9 cellular contexts compared by ENCODE assay signal in genomic region chr14:34833545-34834523, GRCh38. TPM values are rescaled to one million over a fixed set of nuclear protein-coding genes. Genes with fewer than 3 reads are reported as not detected.
DNase-seq lines count a peak whose midpoint lies in the region; ATAC-seq, FAIRE-seq and TF ChIP-seq lines count a peak whose summit lies in the region.
"Had no signal": no experiment of that assay in that cellular context is flagged by ENCODE, and none has a peak within 500 bp of the region (broad histone marks: within the 10 kb centered on the region; RNA-seq: fewer than 3 reads in every experiment).

No MANE protein-coding gene starts in this region.

- no peaks in the 10 kb centered on the region for H3K9me3 Mint-ChIP-seq in type B pancreatic cell

- H3K4me1 ChIP-seq in left lung, result peaks cover 6 to 74% of the 10 kb centered on the region in 2 donors
- H3K4me1 ChIP-seq in heart left ventricle, result peaks cover 0 to 43% (median 0%) of the 10 kb centered on the region in 12 donors

- peaks cover 0 to under 1% of the 10 kb centered on the region in 2 donors for H3K36me3 ChIP-seq in left lung
- H3K36me3 ChIP-seq in heart left ventricle, result peaks cover 0 to 7% (median 0%) of the 10 kb centered on the region in 9 donors

- H3K27me3 ChIP-seq in left lung, result no peaks in the 10 kb centered on the region
- no peaks in the 10 kb centered on the region for H3K27me3 ChIP-seq in heart left ventricle

- H3K27ac ChIP-seq in left lung (peak overlapping the region; percentile 67 to 84), heart left ventricle (peak overlapping the region in 1 of 12 donors; percentile 63)

- FAIRE-seq in urothelium cell line (lab: Jason Lieb, UNC), result no peak

- no peak for TF ChIP-seq POLR2A in heart left ventricle (IDR thresholded peaks at IDR 0.05)

- H3K4me1 Mint-ChIP-seq in T-helper 17 cell, result peaks cover 44% of the 10 kb centered on the region
- H3K4me1 Mint-ChIP-seq in type B pancreatic cell (ENCODE audit: unreplicated experiment), result no peaks in the 10 kb centered on the region

- peak overlapping the region; percentile 72 for H3K27ac Mint-ChIP-seq in T-helper 17 cell
- H3K27ac Mint-ChIP-seq in type B pancreatic cell, result no peak overlapping the region

- intact Hi-C loops in left lung (cut with DNase I) (no loop called here), heart left ventricle (cut with DNase I) (no loop called here)

- H3K4me3 ChIP-seq in left lung (no peak overlapping the region), heart left ventricle (no peak overlapping the region)

- 83 to 90% (median 86%) methylated on average over 2 of the region's 2 CpGs for WGBS in heart left ventricle, 4 donors

- H3K4me3 Mint-ChIP-seq in T-helper 17 cell, result no peak overlapping the region
- H3K4me3 Mint-ChIP-seq in type B pancreatic cell, result no peak overlapping the region

- H3K9me3 ChIP-seq in T-helper 17 cell (ENCODE audit: control insufficient read depth, low read length, poor library complexity, severe bottlenecking), result no peaks in the 10 kb centered on the region
- no peaks in the 10 kb centered on the region for H3K9me3 ChIP-seq in left lung
- H3K9me3 ChIP-seq in heart left ventricle, result no peaks in the 10 kb centered on the region

- peaks cover 5% of the 10 kb centered on the region for H3K36me3 Mint-ChIP-seq in T-helper 17 cell (ENCODE audit: low read depth)
- H3K36me3 Mint-ChIP-seq in type B pancreatic cell, result peaks cover 15% of the 10 kb centered on the region

- TF ChIP-seq CTCF in left lung (IDR thresholded peaks at IDR 0.05) (no peak), heart left ventricle (IDR thresholded peaks at IDR 0.05) (no peak), type B pancreatic cell (conservative IDR thresholded peaks at IDR 0.05) (no peak)

- DNase-seq in AML-193 (lab: John Stamatoyannopoulos, UW) (peak; percentile 87 to 89), T-helper 17 cell (no peak), left lung (no peak), heart left ventricle (no peak), type B pancreatic cell (ENCODE audit: extremely low spot score, unreplicated experiment) (no peak), hepatic stellate cell (ENCODE audit: low spot score) (no peak), urothelium cell line (ENCODE audit: low spot score) (no peak)
- DNase-seq: midbrain had no signal

- peak; percentile 62 for ATAC-seq in GM18520 (IDR thresholded peaks at IDR 0.05; ENCODE audit: unreplicated experiment)
- peak; percentile 66 for ATAC-seq in T-helper 17 cell
- ATAC-seq in left lung, result peak; percentile 72
- ATAC-seq in heart left ventricle, result no peak

- H3K27me3 Mint-ChIP-seq in T-helper 17 cell (no peaks in the 10 kb centered on the region), type B pancreatic cell (no peaks in the 10 kb centered on the region)

RNA-seq across cellular contexts. Expression of gene BAZ1A, which starts 41.3 kb away (rescaled TPM):
- total RNA-seq in T-helper 17 cell (10 to 100 TPM; 44.7 to 51.7 TPM), left lung (10 to 100 TPM; 30.4 to 50.4 TPM), heart left ventricle (10 to 100 TPM in 2 of 9 donors, 1 to 10 TPM in 7; 3.8 to 20.3 (median 6.5) TPM), type B pancreatic cell (ENCODE audit: low replicate concordance) (27.0 and 28.2 TPM in 2 replicates)
- 1 to 10 TPM; 5.1 to 8.8 TPM for polyA plus RNA-seq in heart left ventricle

Comparison
In these comparisons a context has a peak if more than half of its experiments do, and no peak if none do; other contexts are left out.
1. DNase-seq: peak in AML-193 (2 of 2); none in T-helper 17 cell (0 of 3), left lung (0 of 2), heart left ventricle (0 of 5), type B pancreatic cell (single experiment), hepatic stellate cell (single experiment) and urothelium cell line (single experiment).
2. ATAC-seq: peak in GM18520 (single experiment), T-helper 17 cell (single experiment) and left lung (single experiment); none in heart left ventricle (0 of 4).